In the genomic region with DNA sequence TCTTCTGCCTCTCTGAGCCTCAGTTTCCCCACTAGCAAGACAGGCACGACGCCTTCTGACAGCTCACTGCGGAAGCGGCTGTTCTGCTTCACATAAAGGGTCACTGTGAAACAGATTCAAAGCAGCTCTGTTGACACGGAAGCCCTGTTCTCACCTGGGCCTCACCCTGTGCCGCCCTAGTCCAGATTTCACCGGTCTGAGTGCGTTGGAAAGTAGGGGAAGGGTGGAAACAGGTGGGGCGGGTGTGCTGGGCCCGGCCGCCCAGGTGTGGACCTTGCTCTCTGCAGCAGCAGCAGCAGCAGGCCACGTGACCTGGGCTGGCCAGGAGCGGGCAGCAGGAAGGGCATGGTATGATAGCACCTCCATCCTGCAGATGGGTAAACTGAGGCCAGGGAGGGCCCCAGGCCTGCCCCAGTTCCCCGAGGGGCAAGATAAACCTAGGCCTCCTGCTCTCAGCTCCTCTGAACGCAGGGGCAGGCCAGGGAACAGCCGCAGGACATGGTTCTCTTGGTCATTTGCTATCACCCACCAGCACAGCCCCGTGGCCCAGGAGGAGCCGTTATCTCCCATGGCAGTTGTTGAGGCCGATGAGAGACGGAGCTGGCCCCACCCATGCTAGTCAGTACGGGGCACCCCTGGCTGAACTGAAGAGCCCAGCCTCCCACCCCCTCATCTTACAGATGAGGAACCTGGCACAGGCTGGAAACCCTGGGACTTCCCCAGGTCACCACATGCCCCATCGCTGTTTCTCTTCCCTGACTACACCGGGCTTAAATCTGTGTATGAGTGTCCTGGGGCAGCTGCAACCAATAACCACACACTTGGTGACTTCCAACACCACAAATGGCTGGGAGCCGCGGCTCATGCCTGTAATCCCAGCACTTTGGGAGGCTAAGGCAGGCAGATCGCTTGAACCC, we compare ENCODE assay signal across 14 cellular contexts. TPM values are rescaled to one million over a fixed set of nuclear protein-coding genes. Genes with fewer than 3 reads are reported as not detected.
DNase-seq lines count a peak whose midpoint lies in the region; ATAC-seq and TF ChIP-seq lines count a peak whose summit lies in the region.
"Had no signal": no experiment of that assay in that cellular context is flagged by ENCODE, and none has a peak within 500 bp of the region (broad histone marks: within the 10 kb centered on the region; RNA-seq: fewer than 3 reads in every experiment).

No MANE protein-coding gene starts in this region.

- CTCF ChIA-PET in CD4-positive, alpha-beta memory T cell (lab: Charles Lee; ENCODE audit: partially characterized antibody) = interaction anchor here (0.9 to 3.3 kb wide), 13 partner anchors 10 to 192 kb away, joined by 3 to 21 read pairs (median 3); no protein-coding TSS in a partner anchor

- no peak for TF ChIP-seq CTCF in BE2C (IDR thresholded peaks at IDR 0.05; ENCODE audit: low read depth, low read length)

- no peaks in the 10 kb centered on the region for H3K4me1 ChIP-seq in BE2C
- H3K4me1 ChIP-seq in CD4-positive, alpha-beta memory T cell (ENCODE audit: insufficient read depth, low read length) = peaks cover 6% of the 10 kb centered on the region

- no peak overlapping the region for H3K4me3 Mint-ChIP-seq in activated naive CD8-positive, alpha-beta T cell treated with anti-CD3 and anti-CD28 coated beads, Interleukin-2, amount 50 U/mL, for 24 hours
- no peak overlapping the region for H3K4me3 Mint-ChIP-seq in CD4-positive, alpha-beta memory T cell
- H3K4me3 Mint-ChIP-seq: HFFc6, natural killer cell had no signal

- ATAC-seq in GM19463 (IDR thresholded peaks at IDR 0.05; ENCODE audit: unreplicated experiment) = peak; percentile 72
- peak; percentile 64 for ATAC-seq in activated naive CD8-positive, alpha-beta T cell treated with anti-CD3 and anti-CD28 coated beads, Interleukin-2, amount 50 U/mL, for 24 hours
- ATAC-seq: PC-3 had no signal

- H3K36me3 ChIP-seq in BE2C = peaks cover 4% of the 10 kb centered on the region
- no peaks in the 10 kb centered on the region for H3K36me3 ChIP-seq in CD4-positive, alpha-beta memory T cell (ENCODE audit: insufficient read depth, low read length)

- H3K27ac ChIP-seq in CD4-positive, alpha-beta memory T cell (ENCODE audit: low read depth, low read length) = no peak overlapping the region
- H3K27ac ChIP-seq: BLaER1 had no signal

- no peaks in the 10 kb centered on the region for H3K27me3 Mint-ChIP-seq in activated naive CD8-positive, alpha-beta T cell treated with anti-CD3 and anti-CD28 coated beads, Interleukin-2, amount 50 U/mL, for 24 hours
- H3K27me3 Mint-ChIP-seq in CD4-positive, alpha-beta memory T cell = no peaks in the 10 kb centered on the region

- POLR2A ChIA-PET in CD4-positive, alpha-beta memory T cell (lab: Charles Lee; ENCODE audit: partially characterized antibody) = interaction anchor here (0.7 to 1.4 kb wide), 3 partner anchors 10 to 13 kb away, joined by 3 to 7 read pairs (median 6); a partner anchor contains a TSS

- peaks cover 19% of the 10 kb centered on the region for H3K4me1 Mint-ChIP-seq in activated naive CD8-positive, alpha-beta T cell treated with anti-CD3 and anti-CD28 coated beads, Interleukin-2, amount 50 U/mL, for 24 hours
- peaks cover 3 to 7% (median 5%) of the 10 kb centered on the region in 4 donors for H3K4me1 Mint-ChIP-seq in CD4-positive, alpha-beta memory T cell

- no peaks in the 10 kb centered on the region for H3K9me3 ChIP-seq in BE2C
- H3K9me3 ChIP-seq in CD4-positive, alpha-beta memory T cell (ENCODE audit: control insufficient read depth in 1 of 2, low read length in 2 of 2) = no peaks in the 10 kb centered on the region
- H3K9me3 ChIP-seq: BLaER1 had no signal

- peak overlapping the region; percentile 51 for H3K27ac Mint-ChIP-seq in activated naive CD8-positive, alpha-beta T cell treated with anti-CD3 and anti-CD28 coated beads, Interleukin-2, amount 50 U/mL, for 24 hours
- H3K27ac Mint-ChIP-seq in CD4-positive, alpha-beta memory T cell = no peak overlapping the region
- H3K27ac Mint-ChIP-seq: HFFc6, natural killer cell had no signal

- peak; percentile 15 for DNase-seq in BE2C
- DNase-seq in activated naive CD8-positive, alpha-beta T cell treated with anti-CD3 and anti-CD28 coated beads, Interleukin-2, amount 50 U/mL, for 24 hours = peak; percentile 47
- DNase-seq in mucosa of gallbladder (ENCODE audit: low spot score) = peak; percentile 93
- DNase-seq in NCI-H345 treated with DMSO at 0.1 percent for 48 hours (lab: John Stamatoyannopoulos, UW; ENCODE audit: unreplicated experiment) = no peak
- no peak for DNase-seq in CD4-positive, alpha-beta memory T cell
- no peak for DNase-seq in NCI-H446 treated with DMSO at 0.1 percent for 48 hours (lab: John Stamatoyannopoulos, UW)
- DNase-seq in cerebellum (ENCODE audit: low spot score) = no peak
- DNase-seq: activated CD4-positive, alpha-beta T cell treated with anti-CD3 and anti-CD28 coated beads, Interleukin-2, amount 50 U/mL, for 48 hours; HFFc6; KG1; natural killer cell; PC-3 had no signal

- H3K36me3 Mint-ChIP-seq in activated naive CD8-positive, alpha-beta T cell treated with anti-CD3 and anti-CD28 coated beads, Interleukin-2, amount 50 U/mL, for 24 hours (ENCODE audit: low read depth) = peaks cover 6% of the 10 kb centered on the region
- peaks cover 6 to 15% of the 10 kb centered on the region in 2 donors for H3K36me3 Mint-ChIP-seq in CD4-positive, alpha-beta memory T cell
- H3K36me3 Mint-ChIP-seq: natural killer cell had no signal

- no peaks in the 10 kb centered on the region for H3K27me3 ChIP-seq in BE2C
- no peaks in the 10 kb centered on the region for H3K27me3 ChIP-seq in CD4-positive, alpha-beta memory T cell (ENCODE audit: insufficient read depth, low read length)
- H3K27me3 ChIP-seq: BLaER1 had no signal

- intact Hi-C loops in CD4-positive, alpha-beta memory T cell (cut with micrococcal nuclease) = loop anchor here (2.0 to 5.0 kb wide), 3 partner anchors 81 to 328 kb away; a partner anchor contains a TSS

- no peaks in the 10 kb centered on the region for H3K9me3 Mint-ChIP-seq in activated naive CD8-positive, alpha-beta T cell treated with anti-CD3 and anti-CD28 coated beads, Interleukin-2, amount 50 U/mL, for 24 hours
- H3K9me3 Mint-ChIP-seq in CD4-positive, alpha-beta memory T cell = no peaks in the 10 kb centered on the region
- H3K9me3 Mint-ChIP-seq: HFFc6, natural killer cell had no signal

- H3K4me3 ChIP-seq in BE2C (ENCODE audit: low read depth, low read length) = no peak overlapping the region
- H3K4me3 ChIP-seq in CD4-positive, alpha-beta memory T cell (ENCODE audit: low read length in 2 of 2) = no peak overlapping the region
- H3K4me3 ChIP-seq: BLaER1 had no signal

RNA-seq across cellular contexts. Expression of a gene that starts 12.1 kb away (rescaled TPM):
- 511 TPM for polyA plus RNA-seq in BE2C (2012; ENCODE audit: insufficient read depth, insufficient read length, low read depth)
- 61.5 TPM for total RNA-seq in mucosa of gallbladder
- 10 to 100 TPM; 51.8 to 57.9 TPM for total RNA-seq in CD4-positive, alpha-beta memory T cell
- polyA plus RNA-seq in CD4-positive, alpha-beta memory T cell = 10 to 100 TPM; 47.5 to 48.8 TPM
- total RNA-seq in cerebellum = 41.5 TPM

RNA-seq across cellular contexts. Expression of a gene that starts 33.8 kb away (rescaled TPM):
- not detected for polyA plus RNA-seq in BE2C (2012; ENCODE audit: insufficient read depth, insufficient read length, low read depth)
- 85.5 TPM for total RNA-seq in mucosa of gallbladder
- not detected for total RNA-seq in CD4-positive, alpha-beta memory T cell
- polyA plus RNA-seq in CD4-positive, alpha-beta memory T cell = not detected
- total RNA-seq in cerebellum = not detected
- total RNA-seq: HFFc6 had no signal

RNA-seq across cellular contexts. Expression of a gene that starts 44.6 kb away (rescaled TPM):
- 221 TPM for polyA plus RNA-seq in BE2C (2012; ENCODE audit: insufficient read depth, insufficient read length, low read depth)
- total RNA-seq in mucosa of gallbladder = 75.4 TPM
- 10 to 100 TPM; 47.8 to 50.5 TPM for total RNA-seq in CD4-positive, alpha-beta memory T cell
- 100 to 1,000 TPM; 110 to 136 TPM for polyA plus RNA-seq in CD4-positive, alpha-beta memory T cell
- total RNA-seq in cerebellum = 24.9 TPM

RNA-seq across cellular contexts. Expression of a gene that starts 47.4 kb away (rescaled TPM):
- polyA plus RNA-seq in BE2C (2012; ENCODE audit: insufficient read depth, insufficient read length, low read depth) = 23.7 TPM
- total RNA-seq in mucosa of gallbladder (77.7 TPM), cerebellum (18.7 TPM)
- 10 to 100 TPM; 22.0 to 26.9 TPM for total RNA-seq in CD4-positive, alpha-beta memory T cell
- polyA plus RNA-seq in CD4-positive, alpha-beta memory T cell = 10 to 100 TPM; 13.4 to 17.6 TPM

RNA-seq across cellular contexts. Expression of a gene that starts 48.3 kb away (rescaled TPM):
- polyA plus RNA-seq in BE2C (2012; ENCODE audit: insufficient read depth, insufficient read length, low read depth) = 10.3 TPM
- total RNA-seq in mucosa of gallbladder = 12.0 TPM
- 10 to 100 TPM; 13.3 to 13.8 TPM for total RNA-seq in CD4-positive, alpha-beta memory T cell
- 10 to 100 TPM; 11.3 to 15.2 TPM for polyA plus RNA-seq in CD4-positive, alpha-beta memory T cell
- total RNA-seq in cerebellum = 4.3 TPM

Comparison
In these comparisons a context has a peak if more than half of its experiments do, and no peak if none do; other contexts are left out.
1. DNase-seq: peak in BE2C (single experiment), activated naive CD8-positive, alpha-beta T cell treated with anti-CD3 and anti-CD28 coated beads, Interleukin-2, amount 50 U/mL, for 24 hours (single experiment) and mucosa of gallbladder (single experiment); none in NCI-H345 treated with DMSO at 0.1 percent for 48 hours (single experiment), CD4-positive, alpha-beta memory T cell (0 of 5), NCI-H446 treated with DMSO at 0.1 percent for 48 hours (single experiment) and cerebellum (single experiment).
2. RNA of a gene that starts 33.8 kb away (total RNA-seq): 85.5 TPM in mucosa of gallbladder (single experiment); not detected in cerebellum (single experiment) and not detected in CD4-positive, alpha-beta memory T cell; every median in the first group is over 10 times any median in the second.